9 cellular contexts compared by ENCODE assay signal in genomic region chr1:236144033-236144432, GRCh38. TPM values are rescaled to one million over a fixed set of nuclear protein-coding genes. Genes with fewer than 3 reads are reported as not detected.
DNase-seq lines count a peak whose midpoint lies in the region; ATAC-seq and TF ChIP-seq lines count a peak whose summit lies in the region.
"Had no signal": no experiment of that assay in that cellular context is flagged by ENCODE, and none has a peak within 500 bp of the region (broad histone marks: within the 10 kb centered on the region; RNA-seq: fewer than 3 reads in every experiment).

No MANE protein-coding gene starts in this region.

- H3K27ac ChIP-seq in DOHH2 (ENCODE audit: low read depth, low read length) (no peak overlapping the region), OCI-LY7 (ENCODE audit: low read depth, low read length, poor library complexity, severe bottlenecking) (no peak overlapping the region)

- H3K4me3 Mint-ChIP-seq in progenitor cell of endocrine pancreas (ENCODE audit: low read depth), result peak overlapping the region; percentile 93

- H4K20me1 ChIP-seq in DOHH2 (ENCODE audit: control insufficient read depth, insufficient read depth, low read depth, low read length) (peaks cover 9% of the 10 kb centered on the region), OCI-LY7 (ENCODE audit: insufficient read depth, low read length) (no peaks in the 10 kb centered on the region)

- no peaks in the 10 kb centered on the region for H3K36me3 ChIP-seq in DOHH2 (ENCODE audit: control insufficient read depth, low read length)
- H3K36me3 ChIP-seq in OCI-LY7 (ENCODE audit: insufficient read depth, low read length), result peaks cover 3% of the 10 kb centered on the region; the same call in 1 of the 2 replicates

- peaks cover 66% of the 10 kb centered on the region for H3K27me3 Mint-ChIP-seq in progenitor cell of endocrine pancreas

- no peak for TF ChIP-seq CTCF in DOHH2 (IDR thresholded peaks at IDR 0.05; ENCODE audit: low read depth, low read length, poor library complexity, severe bottlenecking)
- no peak for TF ChIP-seq CTCF in OCI-LY7 (conservative IDR thresholded peaks at IDR 0.05; ENCODE audit: low read length)
- no peak for TF ChIP-seq CTCF in epithelial cell of esophagus (IDR thresholded peaks at IDR 0.05; ENCODE audit: insufficient read depth, low read depth, low read length, missing control alignments)
- TF ChIP-seq CTCF in progenitor cell of endocrine pancreas (IDR thresholded peaks at IDR 0.05; ENCODE audit: unreplicated experiment), result no peak

- peaks cover 2% of the 10 kb centered on the region for H3K4me1 Mint-ChIP-seq in progenitor cell of endocrine pancreas (ENCODE audit: low read depth)

- H3K4me3 ChIP-seq in DOHH2 (ENCODE audit: low read length) (peak overlapping the region; percentile 78), OCI-LY7 (ENCODE audit: low read depth, low read length, poor library complexity, severe bottlenecking) (peak overlapping the region; percentile 70), epithelial cell of esophagus (ENCODE audit: low read length) (peak overlapping the region; percentile 76)

- POLR2A ChIA-PET in OCI-LY7 (lab: Charles Lee), result interaction anchor here (0.7 to 2.6 kb wide), 7 partner anchors 10 to 1269 kb away, joined by 3 to 12 read pairs (median 4); no protein-coding TSS in a partner anchor

- peaks cover 27% of the 10 kb centered on the region for H3K4me1 ChIP-seq in DOHH2 (ENCODE audit: control insufficient read depth, low read length)
- peaks cover 10% of the 10 kb centered on the region for H3K4me1 ChIP-seq in OCI-LY7 (ENCODE audit: insufficient read depth, low read length, poor library complexity, severe bottlenecking)

- H3K36me3 Mint-ChIP-seq in progenitor cell of endocrine pancreas (ENCODE audit: insufficient read depth), result no peaks in the 10 kb centered on the region

- DNase-seq in OCI-LY7 (ENCODE audit: low spot score) (no peak), epithelial cell of esophagus (ENCODE audit: low read depth) (no peak), progenitor cell of endocrine pancreas (ENCODE audit: low spot score, unreplicated experiment) (no peak), DMS79 (lab: John Stamatoyannopoulos, UW) (no peak)
- DNase-seq in stimulated activated CD8-positive, alpha-beta memory T cell treated with anti-CD3 and anti-CD28 coated beads, Interleukin-4, amount 100 ng/mL, for 48 hours, result no peak
- DNase-seq: cerebellar nuclear complex had no signal

- peaks cover 12% of the 10 kb centered on the region for H3F3A ChIP-seq in DOHH2 (ENCODE audit: control insufficient read depth, insufficient read depth)

- intact Hi-C loops in OCI-LY7 (cut with micrococcal nuclease; ENCODE audit: unreplicated experiment), result loop anchor here (1.0 to 10.0 kb wide), 3 partner anchors 12 to 1669 kb away; partner anchors contain the start of gene TARBP1

- ATAC-seq in HG02610 (IDR thresholded peaks at IDR 0.05; ENCODE audit: unreplicated experiment) (no peak), GM18502 (IDR thresholded peaks at IDR 0.05; ENCODE audit: poor library complexity, unreplicated experiment) (no peak)

- no peak overlapping the region for H3K27ac Mint-ChIP-seq in progenitor cell of endocrine pancreas

- H3K27me3 ChIP-seq in DOHH2 (ENCODE audit: control insufficient read depth, low read length), result peaks cover 33% of the 10 kb centered on the region

- H3K79me2 ChIP-seq in DOHH2 (ENCODE audit: control insufficient read depth, low read length) (peaks cover 15% of the 10 kb centered on the region), OCI-LY7 (ENCODE audit: insufficient read depth, low read depth, low read length) (no peaks in the 10 kb centered on the region)

- H3K4me2 ChIP-seq in DOHH2 (ENCODE audit: low read length) (peak overlapping the region; percentile 66), OCI-LY7 (ENCODE audit: low read length) (peak overlapping the region; percentile 75)

- H3K9me3 ChIP-seq in DOHH2 (ENCODE audit: control insufficient read depth, insufficient read depth, low read length), result no peaks in the 10 kb centered on the region
- H3K9me3 ChIP-seq in OCI-LY7 (ENCODE audit: low read length), result no peaks in the 10 kb centered on the region

- H3K9me2 ChIP-seq in DOHH2 (replicated peaks; ENCODE audit: control insufficient read depth, low read length), result no peaks in the 10 kb centered on the region
- no peaks in the 10 kb centered on the region for H3K9me2 ChIP-seq in OCI-LY7 (ENCODE audit: insufficient read depth, low read length)

- H2AFZ ChIP-seq in OCI-LY7 (ENCODE audit: low read length), result no peak overlapping the region

- CTCF ChIA-PET in OCI-LY7 (lab: Charles Lee; ENCODE audit: unreplicated experiment), result interaction anchor here (1.0 to 1.5 kb wide), 3 partner anchors 11 to 63 kb away, joined by 4 to 6 read pairs (median 5); no protein-coding TSS in a partner anchor

- H3K9me3 Mint-ChIP-seq in progenitor cell of endocrine pancreas (ENCODE audit: low read depth), result no peaks in the 10 kb centered on the region

- no TSS peak for BruUV-seq in OCI-LY7 (replicated peaks; lab: Mats Ljungman, UMichigan)

RNA-seq across cellular contexts. Expression of gene GPR137B, which starts 1.7 kb away (rescaled TPM):
- 1.2 and 2.8 TPM in 2 replicates for total RNA-seq in OCI-LY7 (2014; rRNA removed; shearing (Covaris generic))
- total RNA-seq in OCI-LY7 (2022) (2.8 and 3.1 TPM in 2 replicates), progenitor cell of endocrine pancreas (6.9 and 9.5 TPM in 2 replicates)
